Comparison of ENCODE assay signal across 20 cellular contexts in genomic region chr19:38401148-38401547, GRCh38. TPM values are rescaled to one million over a fixed set of nuclear protein-coding genes. Genes with fewer than 3 reads are reported as not detected.
DNase-seq lines count a peak whose midpoint lies in the region; ATAC-seq and TF ChIP-seq lines count a peak whose summit lies in the region.
"Had no signal": no experiment of that assay in that cellular context is flagged by ENCODE, and none has a peak within 500 bp of the region (broad histone marks: within the 10 kb centered on the region; RNA-seq: fewer than 3 reads in every experiment).

No MANE protein-coding gene starts in this region.

- no peak overlapping the region for H3K27ac Mint-ChIP-seq in MCF 10A (ENCODE audit: low read depth, unreplicated experiment)

- H3K4me2 ChIP-seq in mammary epithelial cell (ENCODE audit: insufficient read depth, low read depth, low read length), result no peak overlapping the region

- H2AFZ ChIP-seq in mammary epithelial cell (ENCODE audit: low read depth, low read length), result no peak overlapping the region

- peaks cover 6% of the 10 kb centered on the region for H3K36me3 Mint-ChIP-seq in MCF 10A (ENCODE audit: insufficient read depth, unreplicated experiment)

- peak; percentile 48 for DNase-seq in mammary epithelial cell
- DNase-seq in MCF 10A (ENCODE audit: unreplicated experiment), result no peak
- peak; percentile 44 for DNase-seq in glomerular endothelial cell (ENCODE audit: extremely low read depth, low read depth, low spot score)
- DNase-seq in activated CD4-positive, alpha-beta T cell treated with anti-CD3 and anti-CD28 coated beads, Interleukin-2, amount 50 U/mL, for 1 hour, result no peak
- DNase-seq in NCI-H187 treated with DMSO at 0.1 percent for 48 hours (lab: John Stamatoyannopoulos, UW), result no peak
- no peak for DNase-seq in NCI-H2081 treated with DMSO at 0.1 percent for 48 hours (lab: John Stamatoyannopoulos, UW)
- DNase-seq: activated CD4-positive, CD25-positive, alpha-beta regulatory T cell treated with anti-CD3 and anti-CD28 coated beads, Interleukin-2, amount 50 U/mL, for 72 hours; H7; KG1; NCI-H1436 treated with DMSO at 0.1 percent for 48 hours; NCI-H774; Peyer's patch; stimulated activated naive CD4-positive, alpha-beta T cell treated with Interleukin-2 at 50 U/mL for 16 hours had no signal

- in situ Hi-C loops in mammary epithelial cell (cut with MboI; ENCODE audit: low sequenced_read_pairs in 2 of 2), result loop anchor here in 1 of 2 donors (10.0 to 25.0 kb wide), 2 partner anchors 224 to 536 kb away; partner anchors contain the start of genes MRPS12 and SARS2

- no peaks in the 10 kb centered on the region for H3K4me1 ChIP-seq in mammary epithelial cell (ENCODE audit: insufficient read depth, low read length)

- no peaks in the 10 kb centered on the region for H4K20me1 ChIP-seq in mammary epithelial cell (ENCODE audit: insufficient read depth, low read length)

- BruUV-seq in mammary epithelial cell (replicated peaks; lab: Mats Ljungman, UMichigan) (no TSS peak), MCF 10A (replicated peaks; lab: Mats Ljungman, UMichigan) (no TSS peak)

- no peak overlapping the region for H3K4me3 Mint-ChIP-seq in MCF 10A (ENCODE audit: unreplicated experiment)

- H3K4me1 Mint-ChIP-seq in MCF 10A (ENCODE audit: insufficient read depth, unreplicated experiment), result no peaks in the 10 kb centered on the region

- no peaks in the 10 kb centered on the region for H3K9me3 Mint-ChIP-seq in MCF 10A (ENCODE audit: unreplicated experiment)

- H3K36me3 ChIP-seq in mammary epithelial cell (ENCODE audit: insufficient read depth, low read length), result no peaks in the 10 kb centered on the region

- POLR2A ChIA-PET in MCF 10A (lab: Yijun Ruan, JAX), result interaction anchor here (2.8 kb wide), 1 partner anchor 27 kb away, joined by 17 read pairs; the partner anchor contains the start of gene PSMD8

- no peaks in the 10 kb centered on the region for H3K79me2 ChIP-seq in mammary epithelial cell (ENCODE audit: insufficient read depth, low read length)

- WGBS in mammary epithelial cell (ENCODE audit: low coverage, missing lambda C conversion rate), result 70% methylated on average over 3 of the region's 3 CpGs

- peaks cover 1% of the 10 kb centered on the region for H3K27me3 ChIP-seq in mammary epithelial cell (ENCODE audit: insufficient read depth, low read length)
- H3K27me3 ChIP-seq: Peyer's patch had no signal

- no peak overlapping the region for H3K9ac ChIP-seq in mammary epithelial cell (ENCODE audit: insufficient read depth, low read length)

- CTCF ChIA-PET in mammary epithelial cell (lab: Charles Lee; ENCODE audit: low non-redundant PET) (no interaction called here), MCF 10A (lab: Yijun Ruan, JAX) (interaction anchor here (0.7 kb wide), 1 partner anchor 1277 kb away, joined by 3 read pairs; no protein-coding TSS in a partner anchor)

- no peaks in the 10 kb centered on the region for H3K9me3 ChIP-seq in mammary epithelial cell (replicated peaks; ENCODE audit: insufficient read depth, low read length)
- H3K9me3 ChIP-seq: esophagus muscularis mucosa, neutrophil, Peyer's patch had no signal

- dilution Hi-C loops in mammary epithelial cell (cut with HindIII; ENCODE audit: low sequenced_read_pairs), result loop anchor here (25.0 kb wide), 1 partner anchor 386 kb away; the partner anchor contains the start of gene LGALS7B

- no peaks in the 10 kb centered on the region for H3K27me3 Mint-ChIP-seq in MCF 10A (ENCODE audit: insufficient read depth, unreplicated experiment)

- no peak overlapping the region for H3K4me3 ChIP-seq in mammary epithelial cell (replicated peaks in 1 of 3; ENCODE audit: insufficient read depth in 1 of 3, low read depth in 2 of 3, low read length in 3 of 3)
- H3K4me3 ChIP-seq: coronary artery, esophagus muscularis mucosa, lung, Peyer's patch had no signal

- TF ChIP-seq CTCF in mammary epithelial cell (conservative IDR thresholded peaks at IDR 0.05 in 1 of 2, IDR thresholded peaks at IDR 0.05 in 1 of 2; ENCODE audit: extremely low read depth in 1 of 2, insufficient read depth in 1 of 2, low read depth in 1 of 2, low read length in 2 of 2), result no peak
- TF ChIP-seq CTCF in MCF 10A (IDR thresholded peaks at IDR 0.05; ENCODE audit: unreplicated experiment), result no peak
- no peak for TF ChIP-seq CTCF in VCaP (conservative IDR thresholded peaks at IDR 0.05)

- intact Hi-C loops in mammary epithelial cell (cut with micrococcal nuclease), result loop anchor here (5.0 to 10.0 kb wide), 3 partner anchors 169 to 711 kb away; no protein-coding TSS in a partner anchor
- intact Hi-C loops in MCF 10A (cut with micrococcal nuclease), result loop anchor here (10.0 kb wide), 1 partner anchor 156 kb away; no protein-coding TSS in a partner anchor

- ATAC-seq in HG03571 (IDR thresholded peaks at IDR 0.05; ENCODE audit: unreplicated experiment), result no peak

- H3K27ac ChIP-seq in mammary epithelial cell (ENCODE audit: insufficient read depth, low read depth, low read length), result no peak overlapping the region
- H3K27ac ChIP-seq in VCaP, result peak overlapping the region; percentile 86
- H3K27ac ChIP-seq: coronary artery, esophagus muscularis mucosa, neutrophil, Peyer's patch had no signal

RNA-seq across cellular contexts. Expression of gene FAM98C, which starts 1.7 kb away (rescaled TPM):
- total RNA-seq in mammary epithelial cell (10 to 100 TPM; 10.5 to 14.9 TPM), MCF 10A (2022) (18.8 and 19.9 TPM in 2 replicates), glomerular endothelial cell (13.9 and 20.3 TPM in 2 replicates)
- polyA plus RNA-seq in mammary epithelial cell, result 9.2 TPM
- 19.3 TPM for polyA minus RNA-seq in mammary epithelial cell

RNA-seq across cellular contexts. Expression of gene SPRED3, which starts 12.7 kb away (rescaled TPM):
- 1 to 10 TPM in 1 of 2 donors, under 1 TPM in 1; 0.83 to 6.1 TPM for total RNA-seq in mammary epithelial cell
- polyA plus RNA-seq in mammary epithelial cell, result 0.43 TPM
- 0.36 TPM for polyA minus RNA-seq in mammary epithelial cell
- total RNA-seq in MCF 10A (2022), result 5.6 and 9.0 TPM in 2 replicates
- total RNA-seq in glomerular endothelial cell, result 8.5 and 9.4 TPM in 2 replicates
- total RNA-seq: skeletal muscle tissue had no signal

RNA-seq across cellular contexts. Expression of gene GGN, which starts 13.3 kb away (rescaled TPM):
- under 1 TPM; 0.17 to 0.68 TPM for total RNA-seq in mammary epithelial cell
- polyA plus RNA-seq in mammary epithelial cell, result not detected
- polyA minus RNA-seq in mammary epithelial cell, result not detected
- 0.27 and 1.4 TPM in 2 replicates for total RNA-seq in MCF 10A (2022)
- 0.64 and 1.5 TPM in 2 replicates for total RNA-seq in glomerular endothelial cell
- total RNA-seq: skeletal muscle tissue had no signal

RNA-seq across cellular contexts. Expression of gene RASGRP4, which starts 24.9 kb away (rescaled TPM):
- total RNA-seq in mammary epithelial cell (not detected), MCF 10A (2022) (not detected in 2 replicates), glomerular endothelial cell (not detected in 2 replicates)
- not detected for polyA plus RNA-seq in mammary epithelial cell
- polyA minus RNA-seq in mammary epithelial cell, result not detected

RNA-seq across cellular contexts. Expression of gene PSMD8, which starts 26.8 kb away (rescaled TPM):
- total RNA-seq in mammary epithelial cell, result 100 to 1,000 TPM; 247 to 401 TPM
- polyA plus RNA-seq in mammary epithelial cell, result 458 TPM
- 202 TPM for polyA minus RNA-seq in mammary epithelial cell
- total RNA-seq in MCF 10A (2022), result 289 and 311 TPM in 2 replicates
- total RNA-seq in glomerular endothelial cell, result 232 and 267 TPM in 2 replicates

Comparison
In these comparisons a context has a peak if more than half of its experiments do, and no peak if none do; other contexts are left out.
1. DNase-seq: peak in mammary epithelial cell (single experiment) and glomerular endothelial cell (single experiment); none in MCF 10A (single experiment), activated CD4-positive, alpha-beta T cell treated with anti-CD3 and anti-CD28 coated beads, Interleukin-2, amount 50 U/mL, for 1 hour (single experiment), NCI-H187 treated with DMSO at 0.1 percent for 48 hours (single experiment) and NCI-H2081 treated with DMSO at 0.1 percent for 48 hours (single experiment).